Comparison of ENCODE assay signal across 13 cellular contexts in the genomic region with DNA sequence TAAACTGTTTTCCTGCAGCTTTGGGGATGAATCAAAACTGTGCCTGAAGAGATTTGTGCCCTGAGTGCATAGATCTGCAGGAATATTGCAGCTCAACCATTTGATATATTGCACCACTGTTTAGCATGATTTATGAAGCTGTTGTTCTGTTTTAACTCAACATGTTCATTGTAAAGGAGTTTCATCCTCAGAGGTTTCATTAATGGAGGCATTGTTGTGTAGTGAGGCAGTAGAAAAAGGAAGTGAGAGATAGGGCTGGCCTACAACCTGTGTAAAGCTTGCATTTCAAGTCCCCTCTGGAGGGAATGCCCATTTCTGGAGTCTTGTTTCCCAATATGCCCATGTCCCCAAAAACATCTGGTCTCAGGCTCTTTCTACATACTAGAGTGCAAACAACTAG.
DNase-seq lines count a peak whose midpoint lies in the region; ATAC-seq and TF ChIP-seq lines count a peak whose summit lies in the region.
"Had no signal": no experiment of that assay in that cellular context is flagged by ENCODE, and none has a peak within 500 bp of the region (broad histone marks: within the 10 kb centered on the region; RNA-seq: fewer than 3 reads in every experiment).

No MANE protein-coding gene starts in this region.

- H3K9me3 ChIP-seq in suprapubic skin: no peaks in the 10 kb centered on the region
- H3K9me3 ChIP-seq: gastroesophageal sphincter, thyroid gland had no signal

- ATAC-seq in GM19043 (IDR thresholded peaks at IDR 0.05; ENCODE audit: low read depth, unreplicated experiment): peak; percentile 58
- ATAC-seq in HG02588 (IDR thresholded peaks at IDR 0.05; ENCODE audit: unreplicated experiment): peak; percentile 66
- peak; percentile 65 for ATAC-seq in HG03442 (IDR thresholded peaks at IDR 0.05; ENCODE audit: unreplicated experiment)
- peak; percentile 69 to 71 for ATAC-seq in naive B cell (ENCODE audit: low read depth in 2 of 2)
- ATAC-seq: gastroesophageal sphincter had no signal

- H3K27ac Mint-ChIP-seq in naive B cell: peak overlapping the region; percentile 0 to 92 (median 71)

- H3K4me3 Mint-ChIP-seq in naive B cell: peak overlapping the region in 7 of 8 donors; percentile 25 to 81 (median 56)
- H3K4me3 Mint-ChIP-seq: central memory CD8-positive, alpha-beta T cell had no signal

- no peaks in the 10 kb centered on the region for H3K27me3 Mint-ChIP-seq in naive B cell
- H3K27me3 Mint-ChIP-seq: central memory CD8-positive, alpha-beta T cell had no signal

- no peaks in the 10 kb centered on the region for H3K4me1 ChIP-seq in suprapubic skin
- H3K4me1 ChIP-seq: gastroesophageal sphincter, thyroid gland had no signal

- H3K36me3 ChIP-seq in suprapubic skin: no peaks in the 10 kb centered on the region
- H3K36me3 ChIP-seq: gastroesophageal sphincter, thyroid gland had no signal

- peaks cover 38 to 56% (median 48%) of the 10 kb centered on the region in 3 donors for H3K4me1 Mint-ChIP-seq in naive B cell
- H3K4me1 Mint-ChIP-seq: central memory CD8-positive, alpha-beta T cell had no signal

- no peak overlapping the region for H3K4me3 ChIP-seq in suprapubic skin
- H3K4me3 ChIP-seq: gastroesophageal sphincter, thyroid gland had no signal

- no peak overlapping the region for H3K27ac ChIP-seq in suprapubic skin
- H3K27ac ChIP-seq: gastroesophageal sphincter, HL-60, thyroid gland had no signal

- TF ChIP-seq CTCF in suprapubic skin (IDR thresholded peaks at IDR 0.05): no peak

- H3K9me3 Mint-ChIP-seq in naive B cell: peaks cover 0 to 3% (median 0%) of the 10 kb centered on the region in 7 donors
- H3K9me3 Mint-ChIP-seq: central memory CD8-positive, alpha-beta T cell had no signal

- no peaks in the 10 kb centered on the region for H3K36me3 Mint-ChIP-seq in naive B cell

- peak; percentile 61 for DNase-seq in naive B cell
- no peak for DNase-seq in suprapubic skin (ENCODE audit: low spot score in 2 of 2)
- DNase-seq in NCI-H2171 (lab: John Stamatoyannopoulos, UW): no peak
- no peak for DNase-seq in activated CD4-positive, CD25-positive, alpha-beta regulatory T cell treated with anti-CD3 and anti-CD28 coated beads, Interleukin-2, amount 50 U/mL, for 72 hours
- DNase-seq: activated CD8-positive, alpha-beta memory T cell treated with anti-CD3 and anti-CD28 coated beads, Interleukin-2, amount 50 U/mL, for 48 hours; NCI-H2029 treated with DMSO at 0.1 percent for 48 hours; thyroid gland had no signal

- TF ChIP-seq POLR2A in suprapubic skin (IDR thresholded peaks at IDR 0.05): no peak

- H3K27me3 ChIP-seq in suprapubic skin: no peaks in the 10 kb centered on the region
- H3K27me3 ChIP-seq: gastroesophageal sphincter, thyroid gland had no signal

- no peak for TF ChIP-seq EP300 in suprapubic skin (IDR thresholded peaks at IDR 0.05)
